In the genomic region with DNA sequence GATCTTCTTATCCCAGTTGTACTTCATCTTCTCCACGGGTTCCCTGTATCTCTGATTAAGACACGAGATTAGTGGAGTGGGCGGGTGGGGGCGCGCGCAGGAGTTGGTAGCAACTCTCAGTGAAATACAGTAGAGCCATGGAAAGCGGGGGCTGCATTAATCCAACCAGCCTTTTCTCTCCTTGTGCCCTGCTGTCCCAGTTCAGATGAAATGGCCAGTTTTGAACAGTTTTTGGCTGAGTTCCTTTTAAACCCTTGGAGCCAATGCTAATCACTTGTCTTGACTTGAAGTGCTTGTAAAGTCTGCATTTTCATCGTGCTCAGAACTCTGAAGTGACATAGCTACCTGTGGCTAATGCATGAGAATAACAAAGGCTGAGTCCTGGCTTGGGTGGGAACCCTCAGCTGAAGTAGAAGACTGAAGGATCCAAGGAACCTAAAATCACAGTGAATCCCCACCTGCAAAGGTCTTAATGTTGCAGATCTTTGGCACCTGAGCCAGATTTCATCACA, we compare ENCODE assay signal across 8 cellular contexts. TPM values are rescaled to one million over a fixed set of nuclear protein-coding genes. Genes with fewer than 3 reads are reported as not detected.
DNase-seq lines count a peak whose midpoint lies in the region; ATAC-seq, FAIRE-seq and TF ChIP-seq lines count a peak whose summit lies in the region.

No MANE protein-coding gene starts in this region.

- ATAC-seq in activated T-helper 17 cell treated with anti-CD3 and anti-CD28 coated beads, Interleukin-2, amount 50 U/mL, for 72 hours (replicated peaks) = no peak
- ATAC-seq in HG03457 (IDR thresholded peaks at IDR 0.05; ENCODE audit: unreplicated experiment) (no peak), GM18867 (IDR thresholded peaks at IDR 0.05; ENCODE audit: unreplicated experiment) (no peak)

- peak; percentile 37 for DNase-seq in Ammon's horn (ENCODE audit: low spot score)
- peak; percentile 49 for DNase-seq in hepatocyte (ENCODE audit: low spot score)
- no peak for DNase-seq in small intestine
- DNase-seq in GM03348 (ENCODE audit: low spot score) = no peak

- peak overlapping the region; percentile 80 for H3K4me3 ChIP-seq in HEK293 (ENCODE audit: low read depth, low read length)
- H3K4me3 ChIP-seq in hepatocyte = peak overlapping the region; percentile 89
- H3K4me3 ChIP-seq in small intestine (ENCODE audit: low read depth in 1 of 2, low read length in 2 of 2) = peak overlapping the region; percentile 93 to 94

- POLR2A ChIA-PET in HEK293 (lab: Yijun Ruan, JAX) = no interaction called here

- H3K27me3 Mint-ChIP-seq in activated T-helper 17 cell treated with anti-CD3 and anti-CD28 coated beads, Interleukin-2, amount 50 U/mL, for 72 hours = no peaks in the 10 kb centered on the region

- H2AFZ ChIP-seq in hepatocyte = peak overlapping the region; percentile 66

- H3K9me2 ChIP-seq in hepatocyte (replicated peaks; ENCODE audit: insufficient read depth) = no peaks in the 10 kb centered on the region

- no peaks in the 10 kb centered on the region for H3K36me3 ChIP-seq in HEK293 (ENCODE audit: control insufficient read depth in 2 of 2, insufficient read depth in 1 of 2, low read length in 2 of 2)
- no peaks in the 10 kb centered on the region for H3K36me3 ChIP-seq in hepatocyte (replicated peaks; ENCODE audit: insufficient read depth, low read depth)
- H3K36me3 ChIP-seq in small intestine (ENCODE audit: control insufficient read depth in 2 of 2, insufficient read depth in 2 of 2, low read length in 2 of 2) = no peaks in the 10 kb centered on the region

- H3K4me3 Mint-ChIP-seq in activated T-helper 17 cell treated with anti-CD3 and anti-CD28 coated beads, Interleukin-2, amount 50 U/mL, for 72 hours = peak overlapping the region; percentile 98

- peak overlapping the region; percentile 79 for H3K27ac ChIP-seq in HEK293 (ENCODE audit: extremely low read depth, low read depth, low read length)
- H3K27ac ChIP-seq in hepatocyte = peak overlapping the region; percentile 94
- peak overlapping the region; percentile 13 to 97 for H3K27ac ChIP-seq in small intestine (ENCODE audit: low read depth in 1 of 2, low read length in 1 of 2)

- CTCF ChIA-PET in HEK293 (lab: Yijun Ruan, JAX) = no interaction called here

- H3K9me3 ChIP-seq in HEK293 (ENCODE audit: control insufficient read depth, insufficient read depth, low read depth, low read length) (no peaks in the 10 kb centered on the region), hepatocyte (ENCODE audit: low read depth) (no peaks in the 10 kb centered on the region), small intestine (ENCODE audit: control insufficient read depth, low read depth) (no peaks in the 10 kb centered on the region)

- no peaks in the 10 kb centered on the region for H3K27me3 ChIP-seq in hepatocyte
- H3K27me3 ChIP-seq in small intestine (ENCODE audit: control insufficient read depth in 2 of 2, insufficient read depth in 2 of 2, low read length in 2 of 2) = no peaks in the 10 kb centered on the region

- no peaks in the 10 kb centered on the region for H3K9me3 Mint-ChIP-seq in activated T-helper 17 cell treated with anti-CD3 and anti-CD28 coated beads, Interleukin-2, amount 50 U/mL, for 72 hours

- H3K27ac Mint-ChIP-seq in activated T-helper 17 cell treated with anti-CD3 and anti-CD28 coated beads, Interleukin-2, amount 50 U/mL, for 72 hours = peak overlapping the region; percentile 95

- peaks cover 36% of the 10 kb centered on the region for H3K36me3 Mint-ChIP-seq in activated T-helper 17 cell treated with anti-CD3 and anti-CD28 coated beads, Interleukin-2, amount 50 U/mL, for 72 hours (ENCODE audit: low read depth)

- peak overlapping the region; percentile 75 for H3K4me2 ChIP-seq in hepatocyte

- H3K4me1 ChIP-seq in HEK293 (ENCODE audit: control insufficient read depth, insufficient read depth, low read length) = peaks cover 2% of the 10 kb centered on the region; the same call in 1 of the 2 replicates
- peaks cover 31% of the 10 kb centered on the region for H3K4me1 ChIP-seq in hepatocyte (ENCODE audit: insufficient read depth)
- peaks cover 3 to 8% of the 10 kb centered on the region in 2 donors for H3K4me1 ChIP-seq in small intestine (ENCODE audit: control insufficient read depth in 2 of 2, insufficient read depth in 1 of 2, low read depth in 1 of 2, low read length in 1 of 2)

- no peak for FAIRE-seq in small intestine (lab: Jason Lieb, UNC)

- no peak for TF ChIP-seq CTCF in HEK293 (tag by site-specific recombination; IDR thresholded peaks at IDR 0.05)
- no peak for TF ChIP-seq CTCF in hepatocyte (IDR thresholded peaks at IDR 0.05; ENCODE audit: poor library complexity)

- peaks cover 46% of the 10 kb centered on the region for H3K4me1 Mint-ChIP-seq in activated T-helper 17 cell treated with anti-CD3 and anti-CD28 coated beads, Interleukin-2, amount 50 U/mL, for 72 hours

- 7% methylated on average over 8 of the region's 8 CpGs for WGBS in hepatocyte (ENCODE audit: low lambda C conversion rate, missing lambda C conversion rate)
- WGBS in small intestine, 3 donors = 3 to 7% (median 5%) methylated on average over 8 of the region's 8 CpGs

- H4K20me1 ChIP-seq in hepatocyte (ENCODE audit: insufficient read depth, poor library complexity, severe bottlenecking) = peaks cover 5% of the 10 kb centered on the region

- H3K79me2 ChIP-seq in hepatocyte = peaks cover 43% of the 10 kb centered on the region

TF ChIP-seq in HEK293, 187 proteins besides CTCF, POLR2A, EP300 and RAD21 (continues in another document):
- TF ChIP-seq WT1 (tag by site-specific recombination; IDR thresholded peaks at IDR 0.05) = no peak
- TF ChIP-seq, protein P1, sequence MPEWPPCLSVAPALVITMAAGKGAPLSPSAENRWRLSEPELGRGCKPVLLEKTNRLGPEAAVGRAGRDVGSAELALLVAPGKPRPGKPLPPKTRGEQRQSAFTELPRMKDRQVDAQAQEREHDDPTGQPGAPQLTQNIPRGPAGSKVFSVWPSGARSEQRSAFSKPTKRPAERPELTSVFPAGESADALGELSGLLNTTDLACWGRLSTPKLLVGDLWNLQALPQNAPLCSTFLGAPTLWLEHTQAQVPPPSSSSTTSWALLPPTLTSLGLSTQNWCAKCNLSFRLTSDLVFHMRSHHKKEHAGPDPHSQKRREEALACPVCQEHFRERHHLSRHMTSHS (tag by site-specific recombination; IDR thresholded peaks at IDR 0.05) = no peak
- TF ChIP-seq, protein P2, sequence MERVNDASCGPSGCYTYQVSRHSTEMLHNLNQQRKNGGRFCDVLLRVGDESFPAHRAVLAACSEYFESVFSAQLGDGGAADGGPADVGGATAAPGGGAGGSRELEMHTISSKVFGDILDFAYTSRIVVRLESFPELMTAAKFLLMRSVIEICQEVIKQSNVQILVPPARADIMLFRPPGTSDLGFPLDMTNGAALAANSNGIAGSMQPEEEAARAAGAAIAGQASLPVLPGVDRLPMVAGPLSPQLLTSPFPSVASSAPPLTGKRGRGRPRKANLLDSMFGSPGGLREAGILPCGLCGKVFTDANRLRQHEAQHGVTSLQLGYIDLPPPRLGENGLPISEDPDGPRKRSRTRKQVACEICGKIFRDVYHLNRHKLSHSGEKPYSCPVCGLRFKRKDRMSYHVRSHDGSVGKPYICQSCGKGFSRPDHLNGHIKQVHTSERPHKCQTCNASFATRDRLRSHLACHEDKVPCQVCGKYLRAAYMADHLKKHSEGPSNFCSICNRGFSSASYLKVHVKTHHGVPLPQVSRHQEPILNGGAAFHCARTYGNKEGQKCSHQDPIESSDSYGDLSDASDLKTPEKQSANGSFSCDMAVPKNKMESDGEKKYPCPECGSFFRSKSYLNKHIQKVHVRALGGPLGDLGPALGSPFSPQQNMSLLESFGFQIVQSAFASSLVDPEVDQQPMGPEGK (tag by site-specific recombination; IDR thresholded peaks at IDR 0.05) = no peak; the same call in 1 of the 2 replicates
- no peak for TF ChIP-seq ZNF549 (tag by site-specific recombination; IDR thresholded peaks at IDR 0.05)
- no peak for TF ChIP-seq ZFP37 (tag by site-specific recombination; IDR thresholded peaks at IDR 0.05)
- TF ChIP-seq KLF16 (tag by site-specific recombination; IDR thresholded peaks at IDR 0.05) = no peak
- peak; percentile 87 for TF ChIP-seq ZBTB20 (tag by site-specific recombination; IDR thresholded peaks at IDR 0.05)
- TF ChIP-seq, protein P3, sequence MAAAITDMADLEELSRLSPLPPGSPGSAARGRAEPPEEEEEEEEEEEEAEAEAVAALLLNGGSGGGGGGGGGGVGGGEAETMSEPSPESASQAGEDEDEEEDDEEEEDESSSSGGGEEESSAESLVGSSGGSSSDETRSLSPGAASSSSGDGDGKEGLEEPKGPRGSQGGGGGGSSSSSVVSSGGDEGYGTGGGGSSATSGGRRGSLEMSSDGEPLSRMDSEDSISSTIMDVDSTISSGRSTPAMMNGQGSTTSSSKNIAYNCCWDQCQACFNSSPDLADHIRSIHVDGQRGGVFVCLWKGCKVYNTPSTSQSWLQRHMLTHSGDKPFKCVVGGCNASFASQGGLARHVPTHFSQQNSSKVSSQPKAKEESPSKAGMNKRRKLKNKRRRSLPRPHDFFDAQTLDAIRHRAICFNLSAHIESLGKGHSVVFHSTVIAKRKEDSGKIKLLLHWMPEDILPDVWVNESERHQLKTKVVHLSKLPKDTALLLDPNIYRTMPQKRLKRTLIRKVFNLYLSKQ (tag by site-specific recombination; IDR thresholded peaks at IDR 0.05; ENCODE audit: borderline replicate concordance) = no peak
- no peak for TF ChIP-seq ZNF658 (tag by site-specific recombination; IDR thresholded peaks at IDR 0.05)
- TF ChIP-seq ZNF155 (tag by site-specific recombination; IDR thresholded peaks at IDR 0.05) = no peak
- no peak for TF ChIP-seq ZNF184 (tag by site-specific recombination; IDR thresholded peaks at IDR 0.05)
- TF ChIP-seq ZNF221 (tag by site-specific recombination; IDR thresholded peaks at IDR 0.05; ENCODE audit: borderline replicate concordance) = no peak
- TF ChIP-seq ZSCAN23 (tag by site-specific recombination; IDR thresholded peaks at IDR 0.05) = no peak
- TF ChIP-seq ZNF292 (tag by site-specific recombination; IDR thresholded peaks at IDR 0.05; ENCODE audit: borderline replicate concordance, low read depth) = no peak
- no peak for TF ChIP-seq ZNF544 (tag by site-specific recombination; IDR thresholded peaks at IDR 0.05)
- no peak for TF ChIP-seq GLIS1 (tag by site-specific recombination; IDR thresholded peaks at IDR 0.05)

RNA-seq across cellular contexts. Expression of a gene that starts 0.8 kb away (rescaled TPM):
- total RNA-seq in activated T-helper 17 cell treated with anti-CD3 and anti-CD28 coated beads, Interleukin-2, amount 50 U/mL, for 72 hours = 100 to 1,000 TPM; 140 to 209 TPM
- total RNA-seq in hepatocyte = 179 and 182 TPM in 2 replicates
- 101 and 122 TPM in 2 replicates for polyA plus RNA-seq in hepatocyte
- polyA plus RNA-seq in small intestine = 10 to 100 TPM in 2 of 3 donors, 1 to 10 TPM in 1; 5.1 to 64.4 (median 11.3) TPM

Comparison
In these comparisons a context has a peak if more than half of its experiments do, and no peak if none do; other contexts are left out.
1. DNase-seq: peak in Ammon's horn (single experiment) and hepatocyte (single experiment); none in small intestine (single experiment) and GM03348 (single experiment).
2. Peak in every context shown above with its lines, with median percentiles within 50 percentile points of each other: H3K27ac ChIP-seq and H3K4me3 ChIP-seq.